In genomic region chr17:1997587-1998425, GRCh38 we compare ENCODE assay signal across 9 cellular contexts. TPM values are rescaled to one million over a fixed set of nuclear protein-coding genes. Genes with fewer than 3 reads are reported as not detected.
DNase-seq lines count a peak whose midpoint lies in the region; ATAC-seq, FAIRE-seq and TF ChIP-seq lines count a peak whose summit lies in the region.
"Had no signal": no experiment of that assay in that cellular context is flagged by ENCODE, and none has a peak within 500 bp of the region (broad histone marks: within the 10 kb centered on the region; RNA-seq: fewer than 3 reads in every experiment).

No MANE protein-coding gene starts in this region.

- H3K36me3 ChIP-seq in fibroblast of lung (ENCODE audit: control insufficient read depth, insufficient read depth, low read length) = no peaks in the 10 kb centered on the region
- no peaks in the 10 kb centered on the region for H3K36me3 ChIP-seq in pancreas

- H3K27me3 ChIP-seq in fibroblast of lung (ENCODE audit: control insufficient read depth, insufficient read depth, low read length) (peaks cover 3% of the 10 kb centered on the region), pancreas (no peaks in the 10 kb centered on the region)

- H3K4me2 ChIP-seq in fibroblast of lung (ENCODE audit: extremely low read depth, insufficient read depth, low read length) = peak overlapping the region; percentile 25
- H3K4me2 ChIP-seq: SK-N-SH had no signal

- no peak overlapping the region for H2AFZ ChIP-seq in fibroblast of lung (ENCODE audit: low read length)

- H3K9me3 ChIP-seq in fibroblast of lung (ENCODE audit: control insufficient read depth, insufficient read depth, low read depth, low read length) = no peaks in the 10 kb centered on the region
- H3K9me3 ChIP-seq in pancreas = no peaks in the 10 kb centered on the region
- H3K9me3 ChIP-seq: SK-N-SH had no signal

- no peaks in the 10 kb centered on the region for H3K9me3 Mint-ChIP-seq in activated T-helper 17 cell treated with anti-CD3 and anti-CD28 coated beads, Interleukin-2, amount 50 U/mL, for 72 hours
- H3K9me3 Mint-ChIP-seq in natural killer cell treated with Interleukin-12 subunit alpha and Interleukin-12 subunit beta and Interleukin-15 and Interleukin-18, amount 100 ng/mL, for 72 hours = no peaks in the 10 kb centered on the region

- H3K36me3 Mint-ChIP-seq in activated T-helper 17 cell treated with anti-CD3 and anti-CD28 coated beads, Interleukin-2, amount 50 U/mL, for 72 hours (ENCODE audit: low read depth) = no peaks in the 10 kb centered on the region
- H3K36me3 Mint-ChIP-seq in natural killer cell treated with Interleukin-12 subunit alpha and Interleukin-12 subunit beta and Interleukin-15 and Interleukin-18, amount 100 ng/mL, for 72 hours = no peaks in the 10 kb centered on the region

- H3K27ac ChIP-seq in C4-2B (peak overlapping the region; percentile 82), fibroblast of lung (ENCODE audit: insufficient read depth, low read length) (no peak overlapping the region), pancreas (peak overlapping the region; percentile 89 to 95 (median 91))

- no peak overlapping the region for H3K4me3 Mint-ChIP-seq in activated T-helper 17 cell treated with anti-CD3 and anti-CD28 coated beads, Interleukin-2, amount 50 U/mL, for 72 hours
- H3K4me3 Mint-ChIP-seq in natural killer cell treated with Interleukin-12 subunit alpha and Interleukin-12 subunit beta and Interleukin-15 and Interleukin-18, amount 100 ng/mL, for 72 hours = no peak overlapping the region

- no peak overlapping the region for H3K27ac Mint-ChIP-seq in activated T-helper 17 cell treated with anti-CD3 and anti-CD28 coated beads, Interleukin-2, amount 50 U/mL, for 72 hours
- no peak overlapping the region for H3K27ac Mint-ChIP-seq in natural killer cell treated with Interleukin-12 subunit alpha and Interleukin-12 subunit beta and Interleukin-15 and Interleukin-18, amount 100 ng/mL, for 72 hours

- no peaks in the 10 kb centered on the region for H4K20me1 ChIP-seq in fibroblast of lung (ENCODE audit: control insufficient read depth, extremely low read depth, insufficient read depth, low read length)

- TF ChIP-seq CTCF in C4-2B (conservative IDR thresholded peaks at IDR 0.05) (no peak), fibroblast of lung (conservative IDR thresholded peaks at IDR 0.05 in 1 of 2, IDR thresholded peaks at IDR 0.05 in 1 of 2; ENCODE audit: low read depth in 1 of 2, low read length in 2 of 2) (no peak), pancreas (IDR thresholded peaks at IDR 0.05) (no peak)

- H3K79me2 ChIP-seq in fibroblast of lung (ENCODE audit: control insufficient read depth, insufficient read depth, low read length) = no peaks in the 10 kb centered on the region

- WGBS in pancreas, 2 donors = 5 to 16% methylated on average over 49 to 65 of the region's 65 CpGs

- peak; percentile 80 to 87 (median 82) for ATAC-seq in pancreas
- no peak for ATAC-seq in activated T-helper 17 cell treated with anti-CD3 and anti-CD28 coated beads, Interleukin-2, amount 50 U/mL, for 72 hours (replicated peaks)
- ATAC-seq in HG03280 (IDR thresholded peaks at IDR 0.05; ENCODE audit: unreplicated experiment) = no peak
- no peak for ATAC-seq in natural killer cell treated with Interleukin-12 subunit alpha and Interleukin-12 subunit beta and Interleukin-15 and Interleukin-18, amount 100 ng/mL, for 72 hours

- no peak for FAIRE-seq in pancreas (lab: Jason Lieb, UNC)

- H3K4me1 Mint-ChIP-seq in activated T-helper 17 cell treated with anti-CD3 and anti-CD28 coated beads, Interleukin-2, amount 50 U/mL, for 72 hours = no peaks in the 10 kb centered on the region
- H3K4me1 Mint-ChIP-seq in natural killer cell treated with Interleukin-12 subunit alpha and Interleukin-12 subunit beta and Interleukin-15 and Interleukin-18, amount 100 ng/mL, for 72 hours (ENCODE audit: low read depth in 2 of 2) = peaks cover 2 to 5% of the 10 kb centered on the region in 2 donors

- H3K4me3 ChIP-seq in fibroblast of lung (replicated peaks in 1 of 4; ENCODE audit: control extremely low read depth in 1 of 4, insufficient read depth in 1 of 4, low read depth in 3 of 4, low read length in 4 of 4) = peak overlapping the region in 2 of 4 experiments; percentile 14 to 42
- H3K4me3 ChIP-seq in pancreas = peak overlapping the region; percentile 15 to 64 (median 58)

- H3K9ac ChIP-seq in fibroblast of lung (ENCODE audit: insufficient read depth, low read length) = peak overlapping the region; percentile 37
- H3K9ac ChIP-seq: SK-N-SH had no signal

- intact Hi-C loops in pancreas (cut with DNase I) (no loop called here), head of caudate nucleus (cut with DNase I) (no loop called here)

- peak; percentile 81 for DNase-seq in NCI-H748 (lab: John Stamatoyannopoulos, UW; ENCODE audit: unreplicated experiment)
- no peak for DNase-seq in fibroblast of lung (ENCODE audit: low read depth in 2 of 2)
- DNase-seq in pancreas = peak; percentile 91 to 96 (median 94)
- DNase-seq in natural killer cell treated with Interleukin-12 subunit alpha and Interleukin-12 subunit beta and Interleukin-15 and Interleukin-18, amount 100 ng/mL, for 72 hours (ENCODE audit: low spot score) = no peak
- DNase-seq in head of caudate nucleus = no peak

- H3K4me1 ChIP-seq in fibroblast of lung (ENCODE audit: control insufficient read depth, extremely low read depth, insufficient read depth, low read length) (peaks cover 6% of the 10 kb centered on the region), pancreas (peaks cover 31 to 41% (median 32%) of the 10 kb centered on the region in 3 donors)

- peaks cover 15% of the 10 kb centered on the region for H3K27me3 Mint-ChIP-seq in activated T-helper 17 cell treated with anti-CD3 and anti-CD28 coated beads, Interleukin-2, amount 50 U/mL, for 72 hours
- H3K27me3 Mint-ChIP-seq in natural killer cell treated with Interleukin-12 subunit alpha and Interleukin-12 subunit beta and Interleukin-15 and Interleukin-18, amount 100 ng/mL, for 72 hours = peaks cover 19 to 27% of the 10 kb centered on the region in 2 donors

RNA-seq across cellular contexts. Expression of gene RTN4RL1, which starts 27.3 kb away (rescaled TPM):
- total RNA-seq in fibroblast of lung (0.51 and 0.83 TPM in 2 replicates), pancreas (1 to 10 TPM in 4 of 6 donors, under 1 TPM in 2; 0.93 to 3.6 (median 1.7) TPM)
- polyA plus RNA-seq in fibroblast of lung (0.14 and 0.39 TPM in 2 replicates), pancreas (1 to 10 TPM; 3.0 to 3.1 TPM)
- 0.40 and 0.76 TPM in 2 replicates for polyA plus RNA-seq in fibroblast of lung (2012)
- 0.20 TPM in 1 of 2 replicates, not detected in the other for polyA minus RNA-seq in fibroblast of lung (ENCODE audit: low replicate concordance)
- under 1 TPM in 1 of 2 donors, not detected in 1; 0.09 TPM for total RNA-seq in activated T-helper 17 cell treated with anti-CD3 and anti-CD28 coated beads, Interleukin-2, amount 50 U/mL, for 72 hours
- not detected for total RNA-seq in natural killer cell treated with Interleukin-12 subunit alpha and Interleukin-12 subunit beta and Interleukin-15 and Interleukin-18, amount 100 ng/mL, for 72 hours

RNA-seq across cellular contexts. Expression of gene DPH1, which starts 32.1 kb away (rescaled TPM):
- total RNA-seq in fibroblast of lung (21.3 and 23.1 TPM in 2 replicates), pancreas (10 to 100 TPM; 21.8 to 37.7 (median 27.6) TPM)
- polyA plus RNA-seq in fibroblast of lung (28.5 and 31.3 TPM in 2 replicates), pancreas (10 to 100 TPM; 53.3 to 74.4 TPM)
- 33.4 and 34.1 TPM in 2 replicates for polyA plus RNA-seq in fibroblast of lung (2012)
- polyA minus RNA-seq in fibroblast of lung (ENCODE audit: low replicate concordance) = 194 and 205 TPM in 2 replicates
- total RNA-seq in activated T-helper 17 cell treated with anti-CD3 and anti-CD28 coated beads, Interleukin-2, amount 50 U/mL, for 72 hours = 10 to 100 TPM; 36.9 to 40.2 TPM
- 10 to 100 TPM; 32.5 to 34.7 TPM for total RNA-seq in natural killer cell treated with Interleukin-12 subunit alpha and Interleukin-12 subunit beta and Interleukin-15 and Interleukin-18, amount 100 ng/mL, for 72 hours

RNA-seq across cellular contexts. Expression of gene OVCA2, which starts 44.0 kb away (rescaled TPM):
- total RNA-seq in fibroblast of lung (40.6 and 41.1 TPM in 2 replicates), pancreas (10 to 100 TPM; 10.4 to 20.5 (median 17.9) TPM)
- polyA plus RNA-seq in fibroblast of lung (27.9 and 41.8 TPM in 2 replicates), pancreas (10 to 100 TPM; 46.3 to 79.3 TPM)
- 21.1 and 44.6 TPM in 2 replicates for polyA plus RNA-seq in fibroblast of lung (2012)
- polyA minus RNA-seq in fibroblast of lung (ENCODE audit: low replicate concordance) = 17.5 and 21.0 TPM in 2 replicates
- total RNA-seq in activated T-helper 17 cell treated with anti-CD3 and anti-CD28 coated beads, Interleukin-2, amount 50 U/mL, for 72 hours = 10 to 100 TPM; 20.7 to 39.3 TPM
- total RNA-seq in natural killer cell treated with Interleukin-12 subunit alpha and Interleukin-12 subunit beta and Interleukin-15 and Interleukin-18, amount 100 ng/mL, for 72 hours = 10 to 100 TPM; 35.5 to 49.8 TPM

RNA-seq across cellular contexts. Expression of gene HIC1, which starts 57.1 kb away (rescaled TPM):
- total RNA-seq in fibroblast of lung = 29.1 and 30.0 TPM in 2 replicates
- polyA plus RNA-seq in fibroblast of lung = 8.2 and 11.3 TPM in 2 replicates
- polyA plus RNA-seq in fibroblast of lung (2012) = 31.7 and 32.0 TPM in 2 replicates
- polyA minus RNA-seq in fibroblast of lung (ENCODE audit: low replicate concordance) = 14.0 and 15.0 TPM in 2 replicates
- 10 to 100 TPM in 2 of 6 donors, 1 to 10 TPM in 4; 1.0 to 15.8 (median 3.8) TPM for total RNA-seq in pancreas
- 1 to 10 TPM; 1.8 to 3.7 TPM for polyA plus RNA-seq in pancreas
- 10 to 100 TPM; 22.8 to 24.4 TPM for total RNA-seq in activated T-helper 17 cell treated with anti-CD3 and anti-CD28 coated beads, Interleukin-2, amount 50 U/mL, for 72 hours
- 10 to 100 TPM; 24.8 to 56.7 TPM for total RNA-seq in natural killer cell treated with Interleukin-12 subunit alpha and Interleukin-12 subunit beta and Interleukin-15 and Interleukin-18, amount 100 ng/mL, for 72 hours

Comparison
In these comparisons a context has a peak if more than half of its experiments do, and no peak if none do; other contexts are left out.
1. DNase-seq: peak in NCI-H748 (single experiment) and pancreas (6 of 6); none in fibroblast of lung (0 of 2), natural killer cell treated with Interleukin-12 subunit alpha and Interleukin-12 subunit beta and Interleukin-15 and Interleukin-18, amount 100 ng/mL, for 72 hours (single experiment) and head of caudate nucleus (0 of 42).
2. ATAC-seq: peak in pancreas (4 of 4); none in activated T-helper 17 cell treated with anti-CD3 and anti-CD28 coated beads, Interleukin-2, amount 50 U/mL, for 72 hours (single experiment), HG03280 (single experiment) and natural killer cell treated with Interleukin-12 subunit alpha and Interleukin-12 subunit beta and Interleukin-15 and Interleukin-18, amount 100 ng/mL, for 72 hours (0 of 2).